3 cellular contexts compared by ENCODE assay signal in the genomic region with DNA sequence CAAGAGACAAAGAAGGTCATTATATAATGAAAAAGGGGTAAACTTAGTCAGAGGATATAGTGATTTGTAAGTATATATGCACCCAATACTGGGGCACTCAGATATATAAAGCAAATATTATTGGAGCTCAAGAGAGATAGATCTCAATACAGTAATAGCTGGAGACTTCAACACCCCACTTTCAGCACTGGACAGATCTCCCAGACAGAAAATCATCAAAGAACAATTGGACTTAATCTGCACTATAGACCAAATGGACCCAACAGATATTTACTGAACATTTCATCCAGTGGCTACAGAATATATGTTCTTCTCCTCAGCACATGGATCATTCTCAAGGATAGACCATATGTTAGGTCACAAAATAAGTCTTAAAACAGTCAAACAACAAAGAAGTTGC.
TF ChIP-seq lines count a peak whose summit lies in the region.

No MANE protein-coding gene starts in this region.

TF ChIP-seq in SK-N-SH, 30 proteins besides CTCF, POLR2A, EP300 and RAD21:
- TF ChIP-seq, protein P1, sequence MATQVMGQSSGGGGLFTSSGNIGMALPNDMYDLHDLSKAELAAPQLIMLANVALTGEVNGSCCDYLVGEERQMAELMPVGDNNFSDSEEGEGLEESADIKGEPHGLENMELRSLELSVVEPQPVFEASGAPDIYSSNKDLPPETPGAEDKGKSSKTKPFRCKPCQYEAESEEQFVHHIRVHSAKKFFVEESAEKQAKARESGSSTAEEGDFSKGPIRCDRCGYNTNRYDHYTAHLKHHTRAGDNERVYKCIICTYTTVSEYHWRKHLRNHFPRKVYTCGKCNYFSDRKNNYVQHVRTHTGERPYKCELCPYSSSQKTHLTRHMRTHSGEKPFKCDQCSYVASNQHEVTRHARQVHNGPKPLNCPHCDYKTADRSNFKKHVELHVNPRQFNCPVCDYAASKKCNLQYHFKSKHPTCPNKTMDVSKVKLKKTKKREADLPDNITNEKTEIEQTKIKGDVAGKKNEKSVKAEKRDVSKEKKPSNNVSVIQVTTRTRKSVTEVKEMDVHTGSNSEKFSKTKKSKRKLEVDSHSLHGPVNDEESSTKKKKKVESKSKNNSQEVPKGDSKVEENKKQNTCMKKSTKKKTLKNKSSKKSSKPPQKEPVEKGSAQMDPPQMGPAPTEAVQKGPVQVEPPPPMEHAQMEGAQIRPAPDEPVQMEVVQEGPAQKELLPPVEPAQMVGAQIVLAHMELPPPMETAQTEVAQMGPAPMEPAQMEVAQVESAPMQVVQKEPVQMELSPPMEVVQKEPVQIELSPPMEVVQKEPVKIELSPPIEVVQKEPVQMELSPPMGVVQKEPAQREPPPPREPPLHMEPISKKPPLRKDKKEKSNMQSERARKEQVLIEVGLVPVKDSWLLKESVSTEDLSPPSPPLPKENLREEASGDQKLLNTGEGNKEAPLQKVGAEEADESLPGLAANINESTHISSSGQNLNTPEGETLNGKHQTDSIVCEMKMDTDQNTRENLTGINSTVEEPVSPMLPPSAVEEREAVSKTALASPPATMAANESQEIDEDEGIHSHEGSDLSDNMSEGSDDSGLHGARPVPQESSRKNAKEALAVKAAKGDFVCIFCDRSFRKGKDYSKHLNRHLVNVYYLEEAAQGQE (IDR thresholded peaks at IDR 0.05; ENCODE audit: low read depth, low read length), result peak; percentile 72; the same call in 1 of the 2 replicates
- TF ChIP-seq, protein P2, sequence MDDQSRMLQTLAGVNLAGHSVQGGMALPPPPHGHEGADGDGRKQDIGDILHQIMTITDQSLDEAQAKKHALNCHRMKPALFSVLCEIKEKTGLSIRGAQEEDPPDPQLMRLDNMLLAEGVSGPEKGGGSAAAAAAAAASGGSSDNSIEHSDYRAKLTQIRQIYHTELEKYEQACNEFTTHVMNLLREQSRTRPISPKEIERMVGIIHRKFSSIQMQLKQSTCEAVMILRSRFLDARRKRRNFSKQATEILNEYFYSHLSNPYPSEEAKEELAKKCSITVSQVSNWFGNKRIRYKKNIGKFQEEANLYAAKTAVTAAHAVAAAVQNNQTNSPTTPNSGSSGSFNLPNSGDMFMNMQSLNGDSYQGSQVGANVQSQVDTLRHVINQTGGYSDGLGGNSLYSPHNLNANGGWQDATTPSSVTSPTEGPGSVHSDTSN (IDR thresholded peaks at IDR 0.05), result no peak

TF ChIP-seq in SK-N-SH treated with all-trans-retinoic acid at 6 μM for 48 hours, 23 proteins besides CTCF, POLR2A, EP300 and RAD21 (continued from another document and continues in another):
- TF ChIP-seq, protein P3, sequence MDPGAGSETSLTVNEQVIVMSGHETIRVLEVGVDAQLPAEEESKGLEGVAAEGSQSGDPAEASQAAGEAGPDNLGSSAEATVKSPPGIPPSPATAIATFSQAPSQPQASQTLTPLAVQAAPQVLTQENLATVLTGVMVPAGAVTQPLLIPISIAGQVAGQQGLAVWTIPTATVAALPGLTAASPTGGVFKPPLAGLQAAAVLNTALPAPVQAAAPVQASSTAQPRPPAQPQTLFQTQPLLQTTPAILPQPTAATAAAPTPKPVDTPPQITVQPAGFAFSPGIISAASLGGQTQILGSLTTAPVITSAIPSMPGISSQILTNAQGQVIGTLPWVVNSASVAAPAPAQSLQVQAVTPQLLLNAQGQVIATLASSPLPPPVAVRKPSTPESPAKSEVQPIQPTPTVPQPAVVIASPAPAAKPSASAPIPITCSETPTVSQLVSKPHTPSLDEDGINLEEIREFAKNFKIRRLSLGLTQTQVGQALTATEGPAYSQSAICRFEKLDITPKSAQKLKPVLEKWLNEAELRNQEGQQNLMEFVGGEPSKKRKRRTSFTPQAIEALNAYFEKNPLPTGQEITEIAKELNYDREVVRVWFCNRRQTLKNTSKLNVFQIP (CRISPR knock-in tag; IDR thresholded peaks at IDR 0.05; ENCODE audit: borderline replicate concordance, low read depth), result no peak
- TF ChIP-seq, protein P4, sequence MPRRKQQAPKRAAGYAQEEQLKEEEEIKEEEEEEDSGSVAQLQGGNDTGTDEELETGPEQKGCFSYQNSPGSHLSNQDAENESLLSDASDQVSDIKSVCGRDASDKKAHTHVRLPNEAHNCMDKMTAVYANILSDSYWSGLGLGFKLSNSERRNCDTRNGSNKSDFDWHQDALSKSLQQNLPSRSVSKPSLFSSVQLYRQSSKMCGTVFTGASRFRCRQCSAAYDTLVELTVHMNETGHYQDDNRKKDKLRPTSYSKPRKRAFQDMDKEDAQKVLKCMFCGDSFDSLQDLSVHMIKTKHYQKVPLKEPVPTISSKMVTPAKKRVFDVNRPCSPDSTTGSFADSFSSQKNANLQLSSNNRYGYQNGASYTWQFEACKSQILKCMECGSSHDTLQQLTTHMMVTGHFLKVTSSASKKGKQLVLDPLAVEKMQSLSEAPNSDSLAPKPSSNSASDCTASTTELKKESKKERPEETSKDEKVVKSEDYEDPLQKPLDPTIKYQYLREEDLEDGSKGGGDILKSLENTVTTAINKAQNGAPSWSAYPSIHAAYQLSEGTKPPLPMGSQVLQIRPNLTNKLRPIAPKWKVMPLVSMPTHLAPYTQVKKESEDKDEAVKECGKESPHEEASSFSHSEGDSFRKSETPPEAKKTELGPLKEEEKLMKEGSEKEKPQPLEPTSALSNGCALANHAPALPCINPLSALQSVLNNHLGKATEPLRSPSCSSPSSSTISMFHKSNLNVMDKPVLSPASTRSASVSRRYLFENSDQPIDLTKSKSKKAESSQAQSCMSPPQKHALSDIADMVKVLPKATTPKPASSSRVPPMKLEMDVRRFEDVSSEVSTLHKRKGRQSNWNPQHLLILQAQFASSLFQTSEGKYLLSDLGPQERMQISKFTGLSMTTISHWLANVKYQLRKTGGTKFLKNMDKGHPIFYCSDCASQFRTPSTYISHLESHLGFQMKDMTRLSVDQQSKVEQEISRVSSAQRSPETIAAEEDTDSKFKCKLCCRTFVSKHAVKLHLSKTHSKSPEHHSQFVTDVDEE (CRISPR knock-in tag; IDR thresholded peaks at IDR 0.05), result no peak
- TF ChIP-seq ZNF8 (CRISPR knock-in tag; IDR thresholded peaks at IDR 0.05), result no peak
- no peak for TF ChIP-seq OSR1 (CRISPR knock-in tag; IDR thresholded peaks at IDR 0.05)
- no peak for TF ChIP-seq TCF4 (CRISPR knock-in tag; IDR thresholded peaks at IDR 0.05; ENCODE audit: borderline replicate concordance)
- no peak for TF ChIP-seq SNAI2 (CRISPR knock-in tag; IDR thresholded peaks at IDR 0.05)
- TF ChIP-seq ZC3H10 (CRISPR knock-in tag; IDR thresholded peaks at IDR 0.05), result no peak
- no peak for TF ChIP-seq GLIS3 (CRISPR knock-in tag; IDR thresholded peaks at IDR 0.05)
- no peak for TF ChIP-seq CSDC2 (CRISPR knock-in tag; IDR thresholded peaks at IDR 0.05)
- TF ChIP-seq, protein P5, sequence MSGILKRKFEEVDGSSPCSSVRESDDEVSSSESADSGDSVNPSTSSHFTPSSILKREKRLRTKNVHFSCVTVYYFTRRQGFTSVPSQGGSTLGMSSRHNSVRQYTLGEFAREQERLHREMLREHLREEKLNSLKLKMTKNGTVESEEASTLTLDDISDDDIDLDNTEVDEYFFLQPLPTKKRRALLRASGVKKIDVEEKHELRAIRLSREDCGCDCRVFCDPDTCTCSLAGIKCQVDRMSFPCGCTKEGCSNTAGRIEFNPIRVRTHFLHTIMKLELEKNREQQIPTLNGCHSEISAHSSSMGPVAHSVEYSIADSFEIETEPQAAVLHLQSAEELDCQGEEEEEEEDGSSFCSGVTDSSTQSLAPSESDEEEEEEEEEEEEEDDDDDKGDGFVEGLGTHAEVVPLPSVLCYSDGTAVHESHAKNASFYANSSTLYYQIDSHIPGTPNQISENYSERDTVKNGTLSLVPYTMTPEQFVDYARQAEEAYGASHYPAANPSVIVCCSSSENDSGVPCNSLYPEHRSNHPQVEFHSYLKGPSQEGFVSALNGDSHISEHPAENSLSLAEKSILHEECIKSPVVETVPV (CRISPR knock-in tag; IDR thresholded peaks at IDR 0.05), result no peak
- no peak for TF ChIP-seq RARB (CRISPR knock-in tag; IDR thresholded peaks at IDR 0.05)
- no peak for TF ChIP-seq ZNF565 (CRISPR knock-in tag; conservative IDR thresholded peaks at IDR 0.05; ENCODE audit: low read depth)
- TF ChIP-seq ARNTL (CRISPR knock-in tag; IDR thresholded peaks at IDR 0.05; ENCODE audit: borderline replicate concordance, low read depth), result no peak
- TF ChIP-seq ZFP30 (CRISPR knock-in tag; IDR thresholded peaks at IDR 0.05), result no peak

TF ChIP-seq in HEK293, 187 proteins besides CTCF, POLR2A, EP300 and RAD21 (continued from another document):
- TF ChIP-seq, protein P6, sequence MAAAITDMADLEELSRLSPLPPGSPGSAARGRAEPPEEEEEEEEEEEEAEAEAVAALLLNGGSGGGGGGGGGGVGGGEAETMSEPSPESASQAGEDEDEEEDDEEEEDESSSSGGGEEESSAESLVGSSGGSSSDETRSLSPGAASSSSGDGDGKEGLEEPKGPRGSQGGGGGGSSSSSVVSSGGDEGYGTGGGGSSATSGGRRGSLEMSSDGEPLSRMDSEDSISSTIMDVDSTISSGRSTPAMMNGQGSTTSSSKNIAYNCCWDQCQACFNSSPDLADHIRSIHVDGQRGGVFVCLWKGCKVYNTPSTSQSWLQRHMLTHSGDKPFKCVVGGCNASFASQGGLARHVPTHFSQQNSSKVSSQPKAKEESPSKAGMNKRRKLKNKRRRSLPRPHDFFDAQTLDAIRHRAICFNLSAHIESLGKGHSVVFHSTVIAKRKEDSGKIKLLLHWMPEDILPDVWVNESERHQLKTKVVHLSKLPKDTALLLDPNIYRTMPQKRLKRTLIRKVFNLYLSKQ (tag by site-specific recombination; IDR thresholded peaks at IDR 0.05; ENCODE audit: borderline replicate concordance), result no peak
